19 cellular contexts compared by ENCODE assay signal in genomic region chr5:165940541-165940940, GRCh38.
"Had no signal": no experiment of that assay in that cellular context is flagged by ENCODE, and none has a peak within 500 bp of the region (broad histone marks: within the 10 kb centered on the region; RNA-seq: fewer than 3 reads in every experiment).

No MANE protein-coding gene starts in this region.

- DNase-seq: colonic mucosa; cortex of kidney; dermis blood vessel endothelial cell; dorsolateral prefrontal cortex; effector CD4-positive, alpha-beta T cell; effector CD8-positive, alpha-beta T cell; effector memory CD4-positive, alpha-beta T cell; effector memory CD8-positive, alpha-beta T cell; endodermal cell; erythroblast; esophagus squamous epithelium; foreskin fibroblast; foreskin keratinocyte; foreskin melanocyte; gastrocnemius medialis; glutamatergic neuron; head of caudate nucleus; heart left ventricle; heart right ventricle had no signal
